19 cellular contexts compared by ENCODE assay signal in genomic region chr18:24922491-24922890, GRCh38.
DNase-seq lines count a peak whose midpoint lies in the region; ATAC-seq and TF ChIP-seq lines count a peak whose summit lies in the region.
"Had no signal": no experiment of that assay in that cellular context is flagged by ENCODE, and none has a peak within 500 bp of the region (broad histone marks: within the 10 kb centered on the region; RNA-seq: fewer than 3 reads in every experiment).

No MANE protein-coding gene starts in this region.

- peak overlapping the region; percentile 71 for H3K27ac Mint-ChIP-seq in activated B cell treated with CpG ODN at 0.5 μM for 24 hours
- H3K27ac Mint-ChIP-seq: activated naive CD4-positive, alpha-beta T cell treated with anti-CD3 and anti-CD28 coated beads for 36 hours; naive thymus-derived CD4-positive, alpha-beta T cell had no signal

- DNase-seq in activated B cell treated with CpG ODN at 0.5 μM for 24 hours: no peak
- no peak for DNase-seq in GM23248
- DNase-seq in heart right ventricle: no peak
- DNase-seq in COR-L47 (lab: John Stamatoyannopoulos, UW): no peak
- DNase-seq in T-helper 2 cell: no peak
- DNase-seq: activated CD8-positive, alpha-beta memory T cell treated with anti-CD3 and anti-CD28 coated beads, Interleukin-2, amount 50 U/mL, for 4 hours; activated naive CD4-positive, alpha-beta T cell treated with anti-CD3 and anti-CD28 coated beads for 36 hours; left ventricle myocardium superior; naive thymus-derived CD4-positive, alpha-beta T cell; NCI-H1092; stimulated activated naive CD4-positive, alpha-beta T cell; T-helper 1 cell; upper lobe of right lung had no signal

- H3K27me3 ChIP-seq in GM23248 (replicated peaks; ENCODE audit: insufficient read depth): peaks cover 10% of the 10 kb centered on the region
- peaks cover 0 to 4% (median 0%) of the 10 kb centered on the region in 7 donors for H3K27me3 ChIP-seq in heart right ventricle
- H3K27me3 ChIP-seq: gastroesophageal sphincter, upper lobe of right lung had no signal

- ATAC-seq in GM18511 (IDR thresholded peaks at IDR 0.05; ENCODE audit: unreplicated experiment) (peak; percentile 47), GM21515 (IDR thresholded peaks at IDR 0.05; ENCODE audit: unreplicated experiment) (peak; percentile 55), HG03045 (IDR thresholded peaks at IDR 0.05; ENCODE audit: unreplicated experiment) (peak; percentile 51), activated B cell treated with CpG ODN at 0.5 μM for 24 hours (ENCODE audit: low read depth) (no peak), heart right ventricle (no peak)
- ATAC-seq: activated CD4-positive, CD25-positive, alpha-beta regulatory T cell treated with anti-CD3 and anti-CD28 coated beads, Interleukin-2, amount 50 U/mL, for 24 hours; gastroesophageal sphincter; left ventricle myocardium superior; naive thymus-derived CD4-positive, alpha-beta T cell; upper lobe of right lung had no signal

- CTCF ChIA-PET in activated B cell treated with CpG ODN at 0.5 μM for 24 hours (lab: Charles Lee): no interaction called here

- no peaks in the 10 kb centered on the region for H3K27me3 Mint-ChIP-seq in activated B cell treated with CpG ODN at 0.5 μM for 24 hours

- no peak for TF ChIP-seq CTCF in activated B cell treated with CpG ODN at 0.5 μM for 24 hours (IDR thresholded peaks at IDR 0.05)
- no peak for TF ChIP-seq CTCF in heart right ventricle (IDR thresholded peaks at IDR 0.05)

- H3K9ac ChIP-seq in GM23248: no peak overlapping the region

- peaks cover 66% of the 10 kb centered on the region for H3K4me1 Mint-ChIP-seq in activated B cell treated with CpG ODN at 0.5 μM for 24 hours
- H3K4me1 Mint-ChIP-seq: naive thymus-derived CD4-positive, alpha-beta T cell had no signal

- no peak overlapping the region for H3K4me2 ChIP-seq in GM23248 (ENCODE audit: unreplicated experiment)

- no peaks in the 10 kb centered on the region for H4K20me1 ChIP-seq in GM23248 (ENCODE audit: insufficient read depth)

- no peaks in the 10 kb centered on the region; the same call in 1 of the 2 replicates for H3K4me1 ChIP-seq in GM23248 (ENCODE audit: insufficient read depth)
- H3K4me1 ChIP-seq in heart right ventricle: peaks cover 0 to 12% (median 3%) of the 10 kb centered on the region in 9 donors
- H3K4me1 ChIP-seq: gastroesophageal sphincter, prostate gland, upper lobe of right lung had no signal

- H3K4me3 ChIP-seq in GM23248 (no peak overlapping the region), heart right ventricle (no peak overlapping the region)
- H3K4me3 ChIP-seq: gastroesophageal sphincter, prostate gland, upper lobe of right lung had no signal

- H3K36me3 ChIP-seq in GM23248 (ENCODE audit: low read depth) (no peaks in the 10 kb centered on the region), heart right ventricle (no peaks in the 10 kb centered on the region)
- H3K36me3 ChIP-seq: gastroesophageal sphincter, prostate gland, upper lobe of right lung had no signal

- WGBS in GM23248 (ENCODE audit: low coverage in 1 of 2, low lambda C conversion rate in 2 of 2, missing lambda C conversion rate in 2 of 2), 2 experiments: 45 to 46% methylated on average over 4 of the region's 4 CpGs
- 65 to 71% methylated on average over 4 of the region's 4 CpGs for WGBS in heart right ventricle, 2 donors

- H3F3A ChIP-seq in GM23248 (ENCODE audit: insufficient read depth): no peaks in the 10 kb centered on the region

- H3K27ac ChIP-seq in GM23248: no peak overlapping the region
- H3K27ac ChIP-seq in heart right ventricle: no peak overlapping the region
- H3K27ac ChIP-seq: gastroesophageal sphincter, prostate gland, upper lobe of right lung had no signal

- H3K36me3 Mint-ChIP-seq in activated B cell treated with CpG ODN at 0.5 μM for 24 hours (ENCODE audit: low read depth): no peaks in the 10 kb centered on the region
- H3K36me3 Mint-ChIP-seq: naive thymus-derived CD4-positive, alpha-beta T cell had no signal

- no peaks in the 10 kb centered on the region for H3K79me2 ChIP-seq in GM23248 (ENCODE audit: insufficient read depth)

- H3K9me3 ChIP-seq in GM23248 (ENCODE audit: low read depth): no peaks in the 10 kb centered on the region
- H3K9me3 ChIP-seq in heart right ventricle: no peaks in the 10 kb centered on the region
- H3K9me3 ChIP-seq: gastroesophageal sphincter, prostate gland, upper lobe of right lung had no signal

- in situ Hi-C loops in GM23248 (cut with MboI): no loop called here

- H3K9me2 ChIP-seq in GM23248 (ENCODE audit: insufficient read depth): no peaks in the 10 kb centered on the region

- POLR2A ChIA-PET in activated B cell treated with CpG ODN at 0.5 μM for 24 hours (lab: Charles Lee): no interaction called here

- no peaks in the 10 kb centered on the region for H3K9me3 Mint-ChIP-seq in activated B cell treated with CpG ODN at 0.5 μM for 24 hours
- H3K9me3 Mint-ChIP-seq: activated naive CD4-positive, alpha-beta T cell treated with anti-CD3 and anti-CD28 coated beads for 36 hours had no signal

- no peak overlapping the region for H2AFZ ChIP-seq in GM23248

- intact Hi-C loops in activated B cell treated with CpG ODN at 0.5 μM for 24 hours (cut with micrococcal nuclease): no loop called here
- intact Hi-C loops in heart right ventricle (cut with DNase I): loop anchor here in 1 of 10 donors (10.0 kb wide), 1 partner anchor 52 kb away; no protein-coding TSS in a partner anchor

- peak overlapping the region; percentile 66 for H3K4me3 Mint-ChIP-seq in activated B cell treated with CpG ODN at 0.5 μM for 24 hours
- H3K4me3 Mint-ChIP-seq: activated naive CD4-positive, alpha-beta T cell treated with anti-CD3 and anti-CD28 coated beads for 36 hours; naive thymus-derived CD4-positive, alpha-beta T cell had no signal

Comparison
In these comparisons a context has a peak if more than half of its experiments do, and no peak if none do; other contexts are left out.
1. ATAC-seq: peak in GM18511 (single experiment), GM21515 (single experiment) and HG03045 (single experiment); none in activated B cell treated with CpG ODN at 0.5 μM for 24 hours (single experiment) and heart right ventricle (0 of 8).